In genomic region chr19:51576850-51577249, GRCh38 we compare ENCODE assay signal across 22 cellular contexts. TPM values are rescaled to one million over a fixed set of nuclear protein-coding genes. Genes with fewer than 3 reads are reported as not detected.
"Had no signal": no experiment of that assay in that cellular context is flagged by ENCODE, and none has a peak within 500 bp of the region (broad histone marks: within the 10 kb centered on the region; RNA-seq: fewer than 3 reads in every experiment).

No MANE protein-coding gene starts in this region.

- H3K9ac ChIP-seq: SK-N-SH had no signal

- H3K27me3 Mint-ChIP-seq: activated naive CD4-positive, alpha-beta T cell treated with anti-CD3 and anti-CD28 coated beads, Interleukin-2, amount 50 U/mL, for 24 hours had no signal

- H3K27me3 ChIP-seq: breast epithelium, MG63, Peyer's patch, SJCRH30 had no signal

- H3K27ac ChIP-seq: breast epithelium, coronary artery, Peyer's patch, RWPE1, SJCRH30, VCaP had no signal

- H3K4me1 ChIP-seq: breast epithelium, SJCRH30 had no signal

- H3K4me3 ChIP-seq: breast epithelium, coronary artery, MG63, Peyer's patch, SJCRH30 had no signal

- DNase-seq: activated CD4-positive, alpha-beta T cell treated with anti-CD3 and anti-CD28 coated beads, Interleukin-2, amount 50 U/mL, for 48 hours; activated CD4-positive, CD25-positive, alpha-beta regulatory T cell; aorta; MG63; MV-4-11; NCI-H1092 treated with DMSO at 0.1 percent for 48 hours; NCI-H1417 treated with DMSO at 0.1 percent for 48 hours; NCI-H1694; NCI-H2029 treated with DMSO at 0.1 percent for 48 hours; NCI-H446; NCI-H524; Peyer's patch; Right ventricle myocardium superior; SJCRH30; SK-N-SH had no signal

- H3K4me3 Mint-ChIP-seq: activated naive CD4-positive, alpha-beta T cell treated with anti-CD3 and anti-CD28 coated beads, Interleukin-2, amount 50 U/mL, for 24 hours had no signal

- H3K36me3 ChIP-seq: breast epithelium had no signal

- H3K27ac Mint-ChIP-seq: activated naive CD4-positive, alpha-beta T cell treated with anti-CD3 and anti-CD28 coated beads, Interleukin-2, amount 50 U/mL, for 24 hours had no signal

- H3K4me2 ChIP-seq: SK-N-SH had no signal

- H3K9me3 ChIP-seq: breast epithelium, Peyer's patch, SJCRH30, SK-N-SH had no signal

RNA-seq across cellular contexts. Expression of gene SIGLEC6, which starts 45.4 kb away (rescaled TPM):
- total RNA-seq: chondrocyte, SJCRH30 had no signal
- polyA plus RNA-seq: aorta, SK-N-SH had no signal

RNA-seq across cellular contexts. Expression of gene SIGLEC5, which starts 53.4 kb away (rescaled TPM):
- total RNA-seq: chondrocyte; Right ventricle myocardium superior; SJCRH30; T-helper 2 cell treated with Interferon-gamma antibody and Interleukin-4, amounts not matched to agents 100 ng/mL and 5 ng/mL, for 36 hours had no signal
- polyA plus RNA-seq: aorta, SK-N-SH had no signal
